In the genomic region with DNA sequence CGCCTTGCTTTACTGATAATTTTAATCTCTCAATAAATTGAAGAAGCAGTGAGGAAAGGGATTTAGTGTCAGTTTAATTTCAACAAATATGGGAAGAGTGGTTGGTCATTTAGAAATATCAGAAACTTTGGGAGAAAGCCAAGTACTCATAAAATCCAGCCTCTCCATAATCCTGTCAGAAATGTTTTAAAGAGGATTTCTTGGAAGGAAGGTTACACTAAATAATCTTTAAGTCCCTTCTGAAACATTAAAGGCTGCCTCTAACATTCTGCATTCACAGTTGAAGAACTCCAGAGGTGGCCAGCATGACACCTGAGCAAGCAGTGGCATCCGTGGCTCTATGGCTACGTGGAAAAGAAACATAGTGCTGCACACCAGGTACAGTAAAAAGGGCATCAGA, we compare ENCODE assay signal across 16 cellular contexts.
DNase-seq lines count a peak whose midpoint lies in the region; ATAC-seq and TF ChIP-seq lines count a peak whose summit lies in the region.
"Had no signal": no experiment of that assay in that cellular context is flagged by ENCODE, and none has a peak within 500 bp of the region (broad histone marks: within the 10 kb centered on the region; RNA-seq: fewer than 3 reads in every experiment).

No MANE protein-coding gene starts in this region.

- H3K4me3 Mint-ChIP-seq in natural killer cell: no peak overlapping the region
- H3K4me3 Mint-ChIP-seq: B cell; CD8-positive, alpha-beta T cell; GM23338 had no signal

- no peaks in the 10 kb centered on the region for H3K27me3 ChIP-seq in psoas muscle (ENCODE audit: insufficient read depth in 3 of 3, low read length in 2 of 3)
- H3K27me3 ChIP-seq: BLaER1 treated with 17β-estradiol and CSF1 and Interleukin-3, amounts not matched to agents 10 nM and 100 nM had no signal

- no peaks in the 10 kb centered on the region for H3K36me3 ChIP-seq in psoas muscle (ENCODE audit: insufficient read depth in 1 of 2, low read depth in 1 of 2)
- H3K36me3 ChIP-seq: BLaER1 treated with 17β-estradiol and CSF1 and Interleukin-3, amounts not matched to agents 10 nM and 100 nM had no signal

- no peaks in the 10 kb centered on the region for H3K9me3 Mint-ChIP-seq in natural killer cell
- H3K9me3 Mint-ChIP-seq: CD8-positive, alpha-beta T cell; GM23338 had no signal

- no peaks in the 10 kb centered on the region for H3K4me1 Mint-ChIP-seq in natural killer cell
- H3K4me1 Mint-ChIP-seq: B cell had no signal

- no peak overlapping the region for H3K4me3 ChIP-seq in psoas muscle
- H3K4me3 ChIP-seq: BLaER1 treated with 17β-estradiol and CSF1 and Interleukin-3, amounts not matched to agents 10 nM and 100 nM; GM23338 had no signal

- DNase-seq in NCI-H524 treated with DMSO at 0.1 percent for 48 hours (lab: John Stamatoyannopoulos, UW) (peak; percentile 46), amniotic epithelial cell (ENCODE audit: low read depth) (peak; percentile 20), psoas muscle (no peak), natural killer cell (no peak), left lobe of liver (ENCODE audit: low spot score) (no peak)
- DNase-seq: Calu3; CD8-positive, alpha-beta T cell; DND-41; EL; H7 had no signal

- H3K27ac Mint-ChIP-seq in natural killer cell: no peak overlapping the region
- H3K27ac Mint-ChIP-seq: B cell; CD8-positive, alpha-beta T cell; GM23338 had no signal

- intact Hi-C loops in psoas muscle (cut with DNase I): no loop called here
- intact Hi-C loops in natural killer cell (cut with micrococcal nuclease): no loop called here

- H3K27ac ChIP-seq in psoas muscle: peak overlapping the region; percentile 85
- H3K27ac ChIP-seq: BLaER1 treated with 17β-estradiol and CSF1 and Interleukin-3, amounts not matched to agents 10 nM and 100 nM had no signal

- TF ChIP-seq CTCF in psoas muscle (IDR thresholded peaks at IDR 0.05) (no peak), natural killer cell (IDR thresholded peaks at IDR 0.05) (no peak)

- H3K36me3 Mint-ChIP-seq in natural killer cell: no peaks in the 10 kb centered on the region
- H3K36me3 Mint-ChIP-seq: CD8-positive, alpha-beta T cell had no signal

- peaks cover 12% of the 10 kb centered on the region for H3K4me1 ChIP-seq in psoas muscle
- H3K4me1 ChIP-seq: BLaER1 treated with 17β-estradiol and CSF1 and Interleukin-3, amounts not matched to agents 10 nM and 100 nM had no signal

- H3K27me3 Mint-ChIP-seq in natural killer cell (ENCODE audit: low read depth in 2 of 2): peaks cover 0 to 12% of the 10 kb centered on the region in 2 donors

- 68 to 89% (median 73%) methylated on average over 3 of the region's 3 CpGs for WGBS in psoas muscle, 3 donors

- no peaks in the 10 kb centered on the region for H3K9me3 ChIP-seq in psoas muscle
- H3K9me3 ChIP-seq: BLaER1 treated with 17β-estradiol and CSF1 and Interleukin-3, amounts not matched to agents 10 nM and 100 nM had no signal

- ATAC-seq in psoas muscle (no peak), natural killer cell (no peak), left lobe of liver (no peak), HG02678 (IDR thresholded peaks at IDR 0.05; ENCODE audit: unreplicated experiment) (no peak)
- no peak for ATAC-seq in activated CD4-positive, CD25-positive, alpha-beta regulatory T cell treated with anti-CD3 and anti-CD28 coated beads, Interleukin-2, amount 50 U/mL, for 24 hours
- ATAC-seq: CD8-positive, alpha-beta T cell; GM23338; HCT116 had no signal

Comparison
In these comparisons a context has a peak if more than half of its experiments do, and no peak if none do; other contexts are left out.
1. DNase-seq: peak in NCI-H524 treated with DMSO at 0.1 percent for 48 hours (single experiment) and amniotic epithelial cell (single experiment); none in psoas muscle (0 of 2), natural killer cell (single experiment) and left lobe of liver (single experiment).